In genomic region chr9:86945868-86946711, GRCh38 we compare ENCODE assay signal across 8 cellular contexts.
DNase-seq lines count a peak whose midpoint lies in the region; TF ChIP-seq lines count a peak whose summit lies in the region.

No MANE protein-coding gene starts in this region.

- DNase-seq in GM03348 (ENCODE audit: low spot score) = peak; percentile 83
- peak; percentile 43 for DNase-seq in HEK293T (ENCODE audit: extremely low spot score)
- DNase-seq in NCI-H1105 treated with DMSO at 0.1 percent for 48 hours (lab: John Stamatoyannopoulos, UW) = peak; percentile 59
- DNase-seq in activated CD8-positive, alpha-beta memory T cell treated with anti-CD3 and anti-CD28 coated beads for 24 hours = peak; percentile 82
- peak; percentile 23 to 46 (median 35) for DNase-seq in effector memory CD4-positive, alpha-beta T cell
- peak; percentile 60 for DNase-seq in medulla oblongata (ENCODE audit: extremely low spot score)
- DNase-seq in stimulated activated CD8-positive, alpha-beta memory T cell treated with anti-CD3 and anti-CD28 coated beads, Interleukin-12 subunit alpha, Interleukin-12 subunit beta, amount 100 ng/mL, for 4 hours (ENCODE audit: low read depth) = peak; percentile 48
- DNase-seq in OCI-M1 (lab: John Stamatoyannopoulos, UW) = no peak

- H3K27ac ChIP-seq in effector memory CD4-positive, alpha-beta T cell (ENCODE audit: insufficient read depth, low read length, poor library complexity, severe bottlenecking) = no peak overlapping the region

- peak overlapping the region; percentile 73 for H3K4me3 ChIP-seq in effector memory CD4-positive, alpha-beta T cell (ENCODE audit: insufficient read depth, low read depth, low read length, poor library complexity, severe bottlenecking)

- CTCF ChIA-PET in HEK293T (lab: Yijun Ruan, JAX) = interaction anchor here (0.7 to 1.6 kb wide), 3 partner anchors 21 to 345 kb away, joined by 3 to 5 read pairs (median 3); no protein-coding TSS in a partner anchor

- no peaks in the 10 kb centered on the region for H3K36me3 ChIP-seq in effector memory CD4-positive, alpha-beta T cell (ENCODE audit: control insufficient read depth, insufficient read depth, low read length)

- peaks cover 17% of the 10 kb centered on the region for H3K27me3 ChIP-seq in effector memory CD4-positive, alpha-beta T cell (replicated peaks; ENCODE audit: control insufficient read depth, insufficient read depth, low read length, poor library complexity, severe bottlenecking)

- POLR2A ChIA-PET in HEK293T (lab: Yijun Ruan, JAX) = interaction anchor here (1.2 kb wide), 1 partner anchor 139 kb away, joined by 4 read pairs; no protein-coding TSS in a partner anchor

- H3K9me3 ChIP-seq in effector memory CD4-positive, alpha-beta T cell (ENCODE audit: control insufficient read depth, low read length) = no peaks in the 10 kb centered on the region

- peaks cover 5% of the 10 kb centered on the region for H3K4me1 ChIP-seq in effector memory CD4-positive, alpha-beta T cell (ENCODE audit: control insufficient read depth, insufficient read depth, low read length, poor library complexity, severe bottlenecking)

TF ChIP-seq in HEK293T, 16 proteins besides CTCF, POLR2A, EP300 and RAD21:
- TF ChIP-seq L3MBTL2 (conservative IDR thresholded peaks at IDR 0.05) = peak; percentile 69
- TF ChIP-seq TARDBP (IDR thresholded peaks at IDR 0.05) = no peak
- TF ChIP-seq FOXK2 (IDR thresholded peaks at IDR 0.05) = no peak
